ENCODE assay signal across 22 cellular contexts in the genomic region with DNA sequence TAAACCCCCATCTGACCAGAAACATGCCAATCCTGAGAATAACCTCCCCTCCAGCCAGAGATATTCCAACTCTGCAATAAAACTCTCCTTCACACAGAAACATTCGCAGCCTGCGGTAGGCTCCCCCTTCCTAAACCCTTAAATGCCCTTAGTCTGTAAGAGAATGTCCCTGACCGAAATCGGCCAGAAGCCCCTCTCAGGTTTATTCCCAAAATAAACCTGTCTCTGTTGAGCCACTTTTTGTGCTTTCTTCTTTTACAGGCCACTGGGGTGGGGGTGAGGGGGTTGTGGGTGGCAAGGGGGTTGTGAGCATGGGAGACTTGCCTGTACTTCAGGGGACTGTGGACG. TPM values are rescaled to one million over a fixed set of nuclear protein-coding genes. Genes with fewer than 3 reads are reported as not detected.
"Had no signal": no experiment of that assay in that cellular context is flagged by ENCODE, and none has a peak within 500 bp of the region (broad histone marks: within the 10 kb centered on the region; RNA-seq: fewer than 3 reads in every experiment).

No MANE protein-coding gene starts in this region.

- H3K36me3 Mint-ChIP-seq: memory B cell, mesothelial cell of epicardium, type B pancreatic cell had no signal

- H3K9me3 Mint-ChIP-seq: dendritic cell treated with granulocyte-macrophage colony-stimulating factor and Interleukin-4, amounts not matched to agents 40 ng/mL and 50 ng/mL, for 4 days; effector memory CD8-positive, alpha-beta T cell; memory B cell; mesothelial cell of epicardium; type B pancreatic cell had no signal

- H3K4me1 Mint-ChIP-seq: nephron progenitor cell had no signal

- H3K27ac Mint-ChIP-seq: dendritic cell treated with granulocyte-macrophage colony-stimulating factor and Interleukin-4, amounts not matched to agents 40 ng/mL and 50 ng/mL, for 4 days; memory B cell; mesothelial cell of epicardium; nephron progenitor cell; type B pancreatic cell had no signal

- H3K27me3 ChIP-seq: thyroid gland had no signal

- H3K4me3 Mint-ChIP-seq: dendritic cell treated with granulocyte-macrophage colony-stimulating factor and Interleukin-4, amounts not matched to agents 40 ng/mL and 50 ng/mL, for 4 days; effector memory CD8-positive, alpha-beta T cell; memory B cell; mesothelial cell of epicardium; nephron progenitor cell; type B pancreatic cell had no signal

- H3K9me3 ChIP-seq: esophagus squamous epithelium, gastroesophageal sphincter, left lung, lower lobe of right lung, neutrophil, psoas muscle, suprapubic skin, thyroid gland had no signal

- H3K27ac ChIP-seq: esophagus squamous epithelium, gastroesophageal sphincter, left lung, lower lobe of right lung, neutrophil, psoas muscle, skin epidermis, suprapubic skin, thyroid gland had no signal

- DNase-seq: effector memory CD8-positive, alpha-beta T cell; esophagus squamous epithelium; foreskin fibroblast; glutamatergic neuron; islet precursor cell; nephron progenitor cell; retina; stimulated activated naive CD4-positive, alpha-beta T cell treated with Interleukin-2 at 50 U/mL for 16 hours; thyroid gland had no signal

- ATAC-seq: effector memory CD8-positive, alpha-beta T cell; gastroesophageal sphincter; left lung; lower lobe of right lung; psoas muscle; sciatic nerve had no signal

- H3K27me3 Mint-ChIP-seq: effector memory CD8-positive, alpha-beta T cell; type B pancreatic cell had no signal

RNA-seq across cellular contexts. Expression of a gene that starts 41.6 kb away (rescaled TPM):
- total RNA-seq: epithelial cell of proximal tubule had no signal
